ENCODE assay signal across 8 cellular contexts in genomic region chr5:82396871-82397514, GRCh38.
DNase-seq lines count a peak whose midpoint lies in the region; ATAC-seq, FAIRE-seq and TF ChIP-seq lines count a peak whose summit lies in the region.

No MANE protein-coding gene starts in this region.

- TF ChIP-seq CTCF in K562 (IDR thresholded peaks at IDR 0.05 in 2 of 3, conservative IDR thresholded peaks at IDR 0.05 in 1 of 3; ENCODE audit: insufficient read depth in 2 of 3, low read depth in 1 of 3, low read length in 3 of 3) (no peak; a peak in 1 of 6 replicates), keratinocyte (optimal IDR thresholded peaks at IDR 0.05 in 1 of 3, IDR thresholded peaks at IDR 0.05 in 1 of 3, conservative IDR thresholded peaks at IDR 0.05 in 1 of 3; ENCODE audit: extremely low read depth in 1 of 3, insufficient read depth in 2 of 3, low read length in 3 of 3) (no peak), tibial nerve (IDR thresholded peaks at IDR 0.05) (no peak), GM10248 (IDR thresholded peaks at IDR 0.05; ENCODE audit: control extremely low read depth, extremely low read depth, low read depth, missing control alignments) (no peak)

- CTCF ChIA-PET in K562 (lab: Yijun Ruan, JAX; ENCODE audit: low intra/inter-chr PET ratio), result no interaction called here
- CTCF ChIA-PET in GM10248 (lab: Yijun Ruan, JAX), result no interaction called here

- H3K4me2 ChIP-seq in K562 (ENCODE audit: insufficient read depth, low read length) (no peak overlapping the region; the same call in 1 of the 2 replicates), keratinocyte (ENCODE audit: control insufficient read depth, extremely low read depth, insufficient read depth, low read depth, low read length) (no peak overlapping the region), mesendoderm (ENCODE audit: low read length) (no peak overlapping the region)

- no peak overlapping the region for H2BK5ac ChIP-seq in mesendoderm (ENCODE audit: low read length)

- ATAC-seq in K562, result peak; percentile 96

- H4K5ac ChIP-seq in mesendoderm (ENCODE audit: low read length), result no peak overlapping the region

- H2BK15ac ChIP-seq in mesendoderm (replicated peaks; ENCODE audit: low read depth), result no peak overlapping the region

- no peaks in the 10 kb centered on the region for H3K79me1 ChIP-seq in mesendoderm (ENCODE audit: low read length)

- H3K9ac ChIP-seq in K562 (ENCODE audit: insufficient read depth in 1 of 2, low read depth in 2 of 2, low read length in 2 of 2) (no peak overlapping the region), keratinocyte (ENCODE audit: control insufficient read depth, extremely low read depth, insufficient read depth, low read length) (no peak overlapping the region), mesendoderm (ENCODE audit: low read length) (no peak overlapping the region)

- in situ Hi-C loops in K562 (cut with MboI), result no loop called here

- H3K9me3 ChIP-seq in K562 (replicated peaks; ENCODE audit: control insufficient read depth, insufficient read depth, low read depth, low read length) (no peaks in the 10 kb centered on the region), keratinocyte (ENCODE audit: control insufficient read depth, low read depth, low read length) (no peaks in the 10 kb centered on the region), tibial nerve (no peaks in the 10 kb centered on the region)

- H3K36me3 ChIP-seq in K562 (ENCODE audit: control insufficient read depth, insufficient read depth, low read length), result no peaks in the 10 kb centered on the region; the same call in 2 of the 3 replicates
- no peaks in the 10 kb centered on the region for H3K36me3 ChIP-seq in keratinocyte (ENCODE audit: control insufficient read depth in 2 of 2, extremely low read depth in 1 of 2, insufficient read depth in 2 of 2, low read length in 2 of 2)
- H3K36me3 ChIP-seq in tibial nerve, result no peaks in the 10 kb centered on the region
- no peaks in the 10 kb centered on the region for H3K36me3 ChIP-seq in mesendoderm (ENCODE audit: control insufficient read depth, insufficient read depth, low read length)

- peak; percentile 93 for FAIRE-seq in K562 (lab: Jason Lieb, UNC)
- peak; percentile 85 for FAIRE-seq in keratinocyte (lab: Jason Lieb, UNC)

- H3K79me2 ChIP-seq in K562 (ENCODE audit: control insufficient read depth, insufficient read depth, low read length), result no peaks in the 10 kb centered on the region
- no peaks in the 10 kb centered on the region for H3K79me2 ChIP-seq in keratinocyte (ENCODE audit: control insufficient read depth, insufficient read depth, low read length)
- H3K79me2 ChIP-seq in mesendoderm (ENCODE audit: control insufficient read depth, insufficient read depth, low read length), result no peaks in the 10 kb centered on the region

- H3K56ac ChIP-seq in mesendoderm (ENCODE audit: low read length), result no peak overlapping the region

- POLR2A ChIA-PET in K562 (lab: Yijun Ruan, JAX) (no interaction called here), GM10248 (lab: Yijun Ruan, JAX) (no interaction called here)

- no peak for TF ChIP-seq POLR2A in K562 (conservative IDR thresholded peaks at IDR 0.05)
- no peak for TF ChIP-seq POLR2A in tibial nerve (IDR thresholded peaks at IDR 0.05)

- dilution Hi-C loops in keratinocyte (cut with MboI; ENCODE audit: extremely low pct_ligation_motif_present, low sequenced_read_pairs), result no loop called here

- no peak overlapping the region for H3K18ac ChIP-seq in mesendoderm (ENCODE audit: low read length)

- H3K27me3 ChIP-seq in K562 (ENCODE audit: control insufficient read depth in 2 of 2, insufficient read depth in 2 of 2, low read length in 2 of 2) (no peaks in the 10 kb centered on the region), keratinocyte (ENCODE audit: control insufficient read depth, extremely low read depth, insufficient read depth, low read length) (no peaks in the 10 kb centered on the region), tibial nerve (no peaks in the 10 kb centered on the region), mesendoderm (ENCODE audit: insufficient read depth, low read length, poor library complexity) (no peaks in the 10 kb centered on the region)

- H2BK120ac ChIP-seq in mesendoderm (ENCODE audit: low read depth, low read length), result no peak overlapping the region

- BruUV-seq in K562 (replicated peaks; lab: Mats Ljungman, UMichigan), result no TSS peak

- H2AK5ac ChIP-seq in mesendoderm (ENCODE audit: low read length), result no peak overlapping the region

- no peak overlapping the region for H3K23ac ChIP-seq in mesendoderm (ENCODE audit: low read length)

- no peak overlapping the region for H4K8ac ChIP-seq in mesendoderm (ENCODE audit: low read depth, low read length)

- 11% methylated on average over 11 of the region's 11 CpGs for WGBS in K562 (ENCODE audit: insufficient coverage, low coverage, missing lambda C conversion rate)
- 9 to 10% methylated on average over 11 of the region's 11 CpGs for WGBS in tibial nerve, 2 donors
- WGBS in mesendoderm (ENCODE audit: extremely low coverage, insufficient coverage, low lambda C conversion rate), result no CpG with 5 or more reads among the region's 11 CpGs

- DNase-seq in HuH-7.5 (ENCODE audit: low spot score), result peak; percentile 30
- peak in 2 of 4 experiments; percentile 51 to 78 for DNase-seq in K562 (ENCODE audit: extremely low read depth in 1 of 4, low spot score in 3 of 4)
- no peak for DNase-seq in keratinocyte (ENCODE audit: low read depth, low spot score)
- DNase-seq in tibial nerve (ENCODE audit: low spot score in 2 of 2), result peak; percentile 61 to 67
- no peak for DNase-seq in retina
- no peak for DNase-seq in effector CD4-positive, alpha-beta T cell
- DNase-seq in mesendoderm, result no peak
- no peak for DNase-seq in GM10248 (ENCODE audit: extremely low spot score)

- no peaks in the 10 kb centered on the region for H3K9me1 ChIP-seq in K562 (ENCODE audit: control insufficient read depth, insufficient read depth, low read length)
- no peaks in the 10 kb centered on the region for H3K9me1 ChIP-seq in keratinocyte (ENCODE audit: control insufficient read depth, extremely low read depth, insufficient read depth, low read length)

- intact Hi-C loops in K562 (cut with micrococcal nuclease), result no loop called here

- H3K4ac ChIP-seq in mesendoderm (ENCODE audit: low read depth, low read length), result no peak overlapping the region

- TF ChIP-seq EP300 in K562 (IDR thresholded peaks at IDR 0.05; ENCODE audit: low read length), result no peak
- peak in 1 of 2 donors; percentile 76 for TF ChIP-seq EP300 in tibial nerve (IDR thresholded peaks at IDR 0.05)

- H2AFZ ChIP-seq in K562 (ENCODE audit: low read depth, low read length) (peak overlapping the region; percentile 70), keratinocyte (ENCODE audit: control insufficient read depth, low read length) (no peak overlapping the region)

- peak in 1 of 2 experiments; percentile 34; a peak in 1 of 4 replicates for TF ChIP-seq RAD21 in K562 (CRISPR knock-in tag; conservative IDR thresholded peaks at IDR 0.05 in 1 of 2, IDR thresholded peaks at IDR 0.05 in 1 of 2)

- H3K4me1 ChIP-seq in K562 (replicated peaks in 1 of 2; ENCODE audit: control insufficient read depth in 2 of 2, insufficient read depth in 2 of 2, low read length in 2 of 2) (peaks cover 2 to 14% of the 10 kb centered on the region in 2 experiments; a peak in 2 of 5 replicates), keratinocyte (ENCODE audit: control insufficient read depth, extremely low read depth, insufficient read depth, low read length) (no peaks in the 10 kb centered on the region), tibial nerve (peaks cover 0 to 5% (median 0%) of the 10 kb centered on the region in 4 donors), mesendoderm (ENCODE audit: control insufficient read depth, low read depth, low read length) (no peaks in the 10 kb centered on the region)

- no peak overlapping the region for H3K4me3 ChIP-seq in K562
- H3K4me3 ChIP-seq in keratinocyte (ENCODE audit: control insufficient read depth in 2 of 3, extremely low read depth in 1 of 3, insufficient read depth in 2 of 3, low read depth in 1 of 3, low read length in 3 of 3), result no peak overlapping the region
- no peak overlapping the region for H3K4me3 ChIP-seq in tibial nerve
- no peak overlapping the region for H3K4me3 ChIP-seq in mesendoderm (ENCODE audit: low read length)

- H3K27ac ChIP-seq in K562 (ENCODE audit: extremely low read depth, low read depth, low read length), result no peak overlapping the region
- H3K27ac ChIP-seq in keratinocyte (ENCODE audit: control insufficient read depth, insufficient read depth, low read length), result no peak overlapping the region
- peak overlapping the region in 2 of 4 donors; percentile 26 to 59 for H3K27ac ChIP-seq in tibial nerve
- no peak overlapping the region for H3K27ac ChIP-seq in mesendoderm (ENCODE audit: low read depth, low read length)

- no peaks in the 10 kb centered on the region for H4K20me1 ChIP-seq in K562 (replicated peaks; ENCODE audit: control insufficient read depth, insufficient read depth, low read length)
- H4K20me1 ChIP-seq in keratinocyte (ENCODE audit: control insufficient read depth, extremely low read depth, insufficient read depth, low read length), result no peaks in the 10 kb centered on the region

TF ChIP-seq in K562, 482 proteins besides CTCF, POLR2A, EP300 and RAD21 (continues in another document):
- TF ChIP-seq ETV1 (tag; conservative IDR thresholded peaks at IDR 0.05; ENCODE audit: low read depth) (peak; percentile 53; the same call in 1 of the 2 replicates), CREBBP (IDR thresholded peaks at IDR 0.05; ENCODE audit: low read depth, low read length) (no peak), E2F3 (CRISPR knock-in tag; IDR thresholded peaks at IDR 0.05) (no peak), ZNF280A (IDR thresholded peaks at IDR 0.05; ENCODE audit: low read depth, partially characterized antibody) (no peak), ZNF239 (CRISPR knock-in tag; IDR thresholded peaks at IDR 0.05) (no peak), MEF2A (IDR thresholded peaks at IDR 0.05; ENCODE audit: control insufficient read depth, low read depth, low read length) (no peak)

Comparison
In these comparisons a context has a peak if more than half of its experiments do, and no peak if none do; other contexts are left out.
1. DNase-seq: peak in HuH-7.5 (single experiment) and tibial nerve (2 of 2); none in keratinocyte (single experiment), retina (single experiment), effector CD4-positive, alpha-beta T cell (single experiment), mesendoderm (single experiment) and GM10248 (single experiment).